In the genomic region with DNA sequence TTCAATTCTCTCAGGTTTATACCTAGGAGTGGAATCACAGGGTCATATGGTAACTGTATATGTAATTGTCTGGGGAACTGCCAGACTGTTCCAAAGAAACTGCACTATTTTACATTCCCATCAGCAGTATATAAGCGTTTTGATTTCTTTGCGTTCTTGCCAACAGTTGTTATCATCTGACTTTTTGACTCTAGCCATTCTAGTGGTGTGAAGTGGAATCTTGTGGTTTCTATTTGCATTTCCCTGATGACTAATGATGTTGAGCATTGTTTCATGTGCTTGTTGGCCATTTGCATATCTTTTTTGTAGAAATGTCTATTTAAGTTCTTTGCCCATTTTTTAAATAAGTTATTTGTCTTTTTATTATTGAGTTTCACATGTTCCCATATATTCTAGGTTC, we compare ENCODE assay signal across 1 cellular context.
TF ChIP-seq lines count a peak whose summit lies in the region.

No MANE protein-coding gene starts in this region.

TF ChIP-seq in H1, 55 proteins besides CTCF, POLR2A, EP300 and RAD21:
- TF ChIP-seq GTF2F1 (IDR thresholded peaks at IDR 0.05; ENCODE audit: borderline replicate concordance, low read depth, low read length) (no peak), RNF2 (IDR thresholded peaks at IDR 0.05; ENCODE audit: borderline replicate concordance, low read depth, low read length, missing control alignments, poor library complexity, severe bottlenecking) (no peak), SP2 (IDR thresholded peaks at IDR 0.05; ENCODE audit: low read length) (no peak), POU5F1 (IDR thresholded peaks at IDR 0.05; ENCODE audit: low read depth, low read length) (no peak), HDAC6 (IDR thresholded peaks at IDR 0.05; ENCODE audit: low read depth, low read length) (no peak), BACH1 (IDR thresholded peaks at IDR 0.05; ENCODE audit: low read length) (no peak), KDM5A (IDR thresholded peaks at IDR 0.05; ENCODE audit: low read length) (no peak), SIX5 (IDR thresholded peaks at IDR 0.05; ENCODE audit: low read depth, low read length) (no peak), RFX5 (IDR thresholded peaks at IDR 0.05; ENCODE audit: borderline replicate concordance, low read depth, low read length) (no peak), JUN (IDR thresholded peaks at IDR 0.05; ENCODE audit: low read depth, low read length) (no peak), TBP (IDR thresholded peaks at IDR 0.05; ENCODE audit: low read depth, low read length) (no peak), EZH2 (IDR thresholded peaks at IDR 0.05; ENCODE audit: low read depth, low read length, severe bottlenecking) (no peak), HDAC2 (IDR thresholded peaks at IDR 0.05; ENCODE audit: borderline replicate concordance in 1 of 2, low read depth in 2 of 2, low read length in 2 of 2) (no peak), SIRT6 (IDR thresholded peaks at IDR 0.05; ENCODE audit: low read length) (no peak), CHD2 (IDR thresholded peaks at IDR 0.05; ENCODE audit: low read length) (no peak), RXRA (IDR thresholded peaks at IDR 0.05; ENCODE audit: insufficient read depth, low read depth, low read length) (no peak), SP1 (IDR thresholded peaks at IDR 0.05; ENCODE audit: low read depth, low read length) (no peak)
- TF ChIP-seq, protein P1, sequence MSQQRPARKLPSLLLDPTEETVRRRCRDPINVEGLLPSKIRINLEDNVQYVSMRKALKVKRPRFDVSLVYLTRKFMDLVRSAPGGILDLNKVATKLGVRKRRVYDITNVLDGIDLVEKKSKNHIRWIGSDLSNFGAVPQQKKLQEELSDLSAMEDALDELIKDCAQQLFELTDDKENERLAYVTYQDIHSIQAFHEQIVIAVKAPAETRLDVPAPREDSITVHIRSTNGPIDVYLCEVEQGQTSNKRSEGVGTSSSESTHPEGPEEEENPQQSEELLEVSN (IDR thresholded peaks at IDR 0.05): no peak
- TF ChIP-seq, protein P2, sequence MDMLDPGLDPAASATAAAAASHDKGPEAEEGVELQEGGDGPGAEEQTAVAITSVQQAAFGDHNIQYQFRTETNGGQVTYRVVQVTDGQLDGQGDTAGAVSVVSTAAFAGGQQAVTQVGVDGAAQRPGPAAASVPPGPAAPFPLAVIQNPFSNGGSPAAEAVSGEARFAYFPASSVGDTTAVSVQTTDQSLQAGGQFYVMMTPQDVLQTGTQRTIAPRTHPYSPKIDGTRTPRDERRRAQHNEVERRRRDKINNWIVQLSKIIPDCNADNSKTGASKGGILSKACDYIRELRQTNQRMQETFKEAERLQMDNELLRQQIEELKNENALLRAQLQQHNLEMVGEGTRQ (IDR thresholded peaks at IDR 0.05; ENCODE audit: low read length): no peak
- TF ChIP-seq, protein P3, sequence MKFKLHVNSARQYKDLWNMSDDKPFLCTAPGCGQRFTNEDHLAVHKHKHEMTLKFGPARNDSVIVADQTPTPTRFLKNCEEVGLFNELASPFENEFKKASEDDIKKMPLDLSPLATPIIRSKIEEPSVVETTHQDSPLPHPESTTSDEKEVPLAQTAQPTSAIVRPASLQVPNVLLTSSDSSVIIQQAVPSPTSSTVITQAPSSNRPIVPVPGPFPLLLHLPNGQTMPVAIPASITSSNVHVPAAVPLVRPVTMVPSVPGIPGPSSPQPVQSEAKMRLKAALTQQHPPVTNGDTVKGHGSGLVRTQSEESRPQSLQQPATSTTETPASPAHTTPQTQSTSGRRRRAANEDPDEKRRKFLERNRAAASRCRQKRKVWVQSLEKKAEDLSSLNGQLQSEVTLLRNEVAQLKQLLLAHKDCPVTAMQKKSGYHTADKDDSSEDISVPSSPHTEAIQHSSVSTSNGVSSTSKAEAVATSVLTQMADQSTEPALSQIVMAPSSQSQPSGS (IDR thresholded peaks at IDR 0.05; ENCODE audit: low read length): no peak
